1 cellular context compared by ENCODE assay signal in genomic region chr2:65027611-65028244, GRCh38.
A peak's percentile ranks its signal among the peaks of the same experiment; 100 is the strongest.
TF ChIP-seq lines count a peak whose summit lies in the region.

No MANE protein-coding gene starts in this region.

TF ChIP-seq in K562, 482 proteins besides CTCF, POLR2A, EP300 and RAD21:
- TF ChIP-seq SPI1 (IDR thresholded peaks at IDR 0.05; ENCODE audit: borderline replicate concordance, low read depth, low read length) (peak; percentile 64; the same call in 1 of the 2 replicates), ZNF584 (CRISPR knock-in tag; IDR thresholded peaks at IDR 0.05; ENCODE audit: low read depth) (no peak)
